Comparison of ENCODE assay signal across 15 cellular contexts in the genomic region with DNA sequence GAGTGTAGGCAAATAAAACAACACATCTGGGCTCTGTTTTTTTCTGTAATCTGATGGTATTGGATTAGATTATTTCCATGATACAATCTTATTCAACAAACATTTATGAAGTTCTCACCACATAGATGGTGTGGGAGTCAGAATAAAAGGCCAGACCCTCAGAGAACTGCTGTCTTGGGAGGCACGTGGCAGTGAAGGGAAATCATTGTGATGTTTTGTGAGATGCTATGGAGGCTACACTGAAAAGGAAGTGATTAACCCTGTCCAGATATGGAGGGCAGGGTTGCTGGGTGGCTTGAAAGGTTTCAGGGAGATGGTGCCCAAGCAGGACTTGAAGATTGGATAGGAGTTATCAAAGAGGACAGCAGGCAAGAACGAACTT. TPM values are rescaled to one million over a fixed set of nuclear protein-coding genes. Genes with fewer than 3 reads are reported as not detected.
DNase-seq lines count a peak whose midpoint lies in the region; ATAC-seq and TF ChIP-seq lines count a peak whose summit lies in the region.
"Had no signal": no experiment of that assay in that cellular context is flagged by ENCODE, and none has a peak within 500 bp of the region (broad histone marks: within the 10 kb centered on the region; RNA-seq: fewer than 3 reads in every experiment).

No MANE protein-coding gene starts in this region.

- DNase-seq in EL: peak; percentile 5
- no peak for DNase-seq in ascending aorta (ENCODE audit: low spot score in 2 of 2)
- no peak for DNase-seq in lower lobe of right lung
- no peak for DNase-seq in Kasumi-1 (lab: John Stamatoyannopoulos, UW)
- DNase-seq in activated CD8-positive, alpha-beta memory T cell treated with anti-CD3 and anti-CD28 coated beads, Interleukin-2, amount 50 U/mL, for 4 hours: no peak
- DNase-seq in effector memory CD8-positive, alpha-beta T cell: no peak
- no peak for DNase-seq in GM10266 (ENCODE audit: extremely low spot score)
- DNase-seq: DMS 273 treated with DMSO at 0.1 percent for 48 hours; naive thymus-derived CD4-positive, alpha-beta T cell; NCI-H774; RPMI8226; stimulated activated CD4-positive, alpha-beta T cell treated with anti-CD3 and anti-CD28 coated beads, Interleukin-4, amount 100 ng/mL, for 24 hours had no signal

- H3K27me3 Mint-ChIP-seq in effector memory CD8-positive, alpha-beta T cell: no peaks in the 10 kb centered on the region
- H3K27me3 Mint-ChIP-seq: activated naive CD4-positive, alpha-beta T cell treated with anti-CD3 and anti-CD28 coated beads, Interleukin-2, amount 50 U/mL, for 24 hours; naive thymus-derived CD4-positive, alpha-beta T cell had no signal

- H3K36me3 Mint-ChIP-seq in effector memory CD8-positive, alpha-beta T cell (ENCODE audit: insufficient read depth): no peaks in the 10 kb centered on the region
- H3K36me3 Mint-ChIP-seq: activated naive CD4-positive, alpha-beta T cell treated with anti-CD3 and anti-CD28 coated beads, Interleukin-2, amount 50 U/mL, for 24 hours; naive thymus-derived CD4-positive, alpha-beta T cell had no signal

- peak overlapping the region in 1 of 2 donors; percentile 66 for H3K27ac Mint-ChIP-seq in effector memory CD8-positive, alpha-beta T cell
- H3K27ac Mint-ChIP-seq: activated naive CD4-positive, alpha-beta T cell treated with anti-CD3 and anti-CD28 coated beads, Interleukin-2, amount 50 U/mL, for 24 hours had no signal

- H3K4me1 ChIP-seq in ascending aorta (peaks cover 13 to 42% of the 10 kb centered on the region in 2 donors), lower lobe of right lung (peaks cover 38% of the 10 kb centered on the region)

- H3K27me3 ChIP-seq in ascending aorta: no peaks in the 10 kb centered on the region
- H3K27me3 ChIP-seq in lower lobe of right lung (ENCODE audit: low read depth): no peaks in the 10 kb centered on the region

- intact Hi-C loops in ascending aorta (cut with DNase I): loop anchor here (5.0 kb wide), 1 partner anchor 115 kb away; no protein-coding TSS in a partner anchor
- intact Hi-C loops in lower lobe of right lung (cut with DNase I): no loop called here

- H3K36me3 ChIP-seq in ascending aorta (no peaks in the 10 kb centered on the region), lower lobe of right lung (no peaks in the 10 kb centered on the region)

- H3K4me1 Mint-ChIP-seq in effector memory CD8-positive, alpha-beta T cell (ENCODE audit: low read depth in 2 of 2): peaks cover 1 to 4% of the 10 kb centered on the region in 2 donors

- no peaks in the 10 kb centered on the region for H3K9me3 ChIP-seq in ascending aorta
- H3K9me3 ChIP-seq in lower lobe of right lung: no peaks in the 10 kb centered on the region

- H3K27ac ChIP-seq in ascending aorta (peak overlapping the region; percentile 60 to 68), lower lobe of right lung (peak overlapping the region; percentile 19), skin epidermis (peak overlapping the region in 11 of 21 experiments; percentile 11 to 83 (median 56))
- H3K27ac ChIP-seq: epithelial cell of prostate had no signal

- peak overlapping the region in 1 of 2 donors; percentile 11 for H3K4me3 ChIP-seq in ascending aorta
- no peak overlapping the region for H3K4me3 ChIP-seq in lower lobe of right lung
- H3K4me3 ChIP-seq in skin epidermis: no peak overlapping the region

- no peak for TF ChIP-seq CTCF in ascending aorta (IDR thresholded peaks at IDR 0.05)
- no peak for TF ChIP-seq CTCF in lower lobe of right lung (IDR thresholded peaks at IDR 0.05)
- TF ChIP-seq CTCF in GM10266 (IDR thresholded peaks at IDR 0.05; ENCODE audit: control insufficient read depth, insufficient read depth, low read depth, missing control alignments): no peak

- ATAC-seq in lower lobe of right lung: no peak
- no peak for ATAC-seq in effector memory CD8-positive, alpha-beta T cell (replicated peaks)
- ATAC-seq: naive thymus-derived CD4-positive, alpha-beta T cell had no signal

- H3K9me3 Mint-ChIP-seq in effector memory CD8-positive, alpha-beta T cell: no peaks in the 10 kb centered on the region
- H3K9me3 Mint-ChIP-seq: activated naive CD4-positive, alpha-beta T cell treated with anti-CD3 and anti-CD28 coated beads, Interleukin-2, amount 50 U/mL, for 24 hours; naive thymus-derived CD4-positive, alpha-beta T cell had no signal

- no peak overlapping the region for H3K4me3 Mint-ChIP-seq in effector memory CD8-positive, alpha-beta T cell
- H3K4me3 Mint-ChIP-seq: activated naive CD4-positive, alpha-beta T cell treated with anti-CD3 and anti-CD28 coated beads, Interleukin-2, amount 50 U/mL, for 24 hours; naive thymus-derived CD4-positive, alpha-beta T cell had no signal

RNA-seq across cellular contexts. Expression of gene DHRS7B, which starts 35.6 kb away (rescaled TPM):
- 89.5 TPM for total RNA-seq in ascending aorta
- 20.9 TPM for total RNA-seq in lower lobe of right lung

RNA-seq across cellular contexts. Expression of gene TMEM11, which starts 51.6 kb away (rescaled TPM):
- total RNA-seq in ascending aorta: 25.7 TPM
- 20.2 TPM for total RNA-seq in lower lobe of right lung
